In genomic region chr6:162099685-162100084, GRCh38 we compare ENCODE assay signal across 12 cellular contexts.
DNase-seq lines count a peak whose midpoint lies in the region; ATAC-seq and TF ChIP-seq lines count a peak whose summit lies in the region.
"Had no signal": no experiment of that assay in that cellular context is flagged by ENCODE, and none has a peak within 500 bp of the region (broad histone marks: within the 10 kb centered on the region; RNA-seq: fewer than 3 reads in every experiment).

No MANE protein-coding gene starts in this region.

- no peak overlapping the region for H3K4me3 Mint-ChIP-seq in progenitor cell of endocrine pancreas (ENCODE audit: low read depth)
- H3K4me3 Mint-ChIP-seq in CD4-positive, alpha-beta T cell = no peak overlapping the region
- H3K4me3 Mint-ChIP-seq: brain had no signal

- H3K9me3 ChIP-seq in CD4-positive, alpha-beta T cell (ENCODE audit: control insufficient read depth, low read length) = peaks cover 7% of the 10 kb centered on the region
- H3K9me3 ChIP-seq: SJCRH30 had no signal

- intact Hi-C loops in CD4-positive, alpha-beta T cell (cut with DNase I, micrococcal nuclease) = no loop called here

- H3K36me3 ChIP-seq in H7 (replicated peaks; ENCODE audit: control insufficient read depth, insufficient read depth, low read length) = no peaks in the 10 kb centered on the region
- H3K36me3 ChIP-seq: SJCRH30 had no signal

- peaks cover 3% of the 10 kb centered on the region for H3K9me3 Mint-ChIP-seq in progenitor cell of endocrine pancreas (ENCODE audit: low read depth)
- H3K9me3 Mint-ChIP-seq in CD4-positive, alpha-beta T cell = peaks cover 16% of the 10 kb centered on the region

- CTCF ChIA-PET in CD4-positive, alpha-beta T cell (lab: Charles Lee) = no interaction called here

- no peak overlapping the region for H3K27ac Mint-ChIP-seq in progenitor cell of endocrine pancreas
- H3K27ac Mint-ChIP-seq in CD4-positive, alpha-beta T cell = no peak overlapping the region

- no peak overlapping the region for H3K27ac ChIP-seq in CD4-positive, alpha-beta T cell (ENCODE audit: low read depth, low read length)
- H3K27ac ChIP-seq: 22Rv1, SJCRH30 had no signal

- peaks cover 7% of the 10 kb centered on the region for H3K27me3 Mint-ChIP-seq in progenitor cell of endocrine pancreas
- H3K27me3 Mint-ChIP-seq in CD4-positive, alpha-beta T cell = no peaks in the 10 kb centered on the region
- H3K27me3 Mint-ChIP-seq: brain had no signal

- no peaks in the 10 kb centered on the region for H3K36me3 Mint-ChIP-seq in progenitor cell of endocrine pancreas (ENCODE audit: insufficient read depth)
- H3K36me3 Mint-ChIP-seq in CD4-positive, alpha-beta T cell (ENCODE audit: low read depth) = peaks cover 23% of the 10 kb centered on the region
- H3K36me3 Mint-ChIP-seq: brain had no signal

- no peaks in the 10 kb centered on the region for H3K27me3 ChIP-seq in H7 (ENCODE audit: control insufficient read depth, insufficient read depth, low read length)
- no peaks in the 10 kb centered on the region for H3K27me3 ChIP-seq in CD4-positive, alpha-beta T cell (ENCODE audit: control insufficient read depth, insufficient read depth, low read length)

- H3K4me3 ChIP-seq in H7 (ENCODE audit: insufficient read depth, low read depth, low read length) = no peak overlapping the region
- H3K4me3 ChIP-seq: SJCRH30 had no signal

- H3K4me1 Mint-ChIP-seq in progenitor cell of endocrine pancreas (ENCODE audit: low read depth) = peaks cover 4% of the 10 kb centered on the region
- no peaks in the 10 kb centered on the region for H3K4me1 Mint-ChIP-seq in CD4-positive, alpha-beta T cell (ENCODE audit: low read depth)

- POLR2A ChIA-PET in CD4-positive, alpha-beta T cell (lab: Charles Lee) = no interaction called here

- no peak for ATAC-seq in CD4-positive, alpha-beta T cell (ENCODE audit: poor library complexity)
- ATAC-seq: left ventricle myocardium superior had no signal

- no peak for TF ChIP-seq CTCF in progenitor cell of endocrine pancreas (IDR thresholded peaks at IDR 0.05; ENCODE audit: unreplicated experiment)
- TF ChIP-seq CTCF in CD4-positive, alpha-beta T cell (IDR thresholded peaks at IDR 0.05) = no peak

- DNase-seq in DMS53 (lab: John Stamatoyannopoulos, UW) (peak; percentile 36), DMS53 treated with DMSO at 0.1 percent for 48 hours (lab: John Stamatoyannopoulos, UW; ENCODE audit: unreplicated experiment) (no peak), NCI-H460 (ENCODE audit: extremely low read depth, low read depth) (peak; percentile 93), fibroblast of gingiva (ENCODE audit: low read depth) (peak; percentile 95), H7 (no peak), progenitor cell of endocrine pancreas (ENCODE audit: low spot score, unreplicated experiment) (no peak)
- DNase-seq in stimulated activated CD4-positive, alpha-beta T cell treated with anti-CD3 and anti-CD28 coated beads, Interleukin-2, amount 100 ng/mL, for 24 hours = peak; percentile 27 to 52
- no peak for DNase-seq in CD4-positive, alpha-beta T cell
- DNase-seq: left ventricle myocardium superior had no signal

Comparison
In these comparisons a context has a peak if more than half of its experiments do, and no peak if none do; other contexts are left out.
1. DNase-seq: peak in DMS53 (single experiment), NCI-H460 (single experiment), fibroblast of gingiva (single experiment) and stimulated activated CD4-positive, alpha-beta T cell treated with anti-CD3 and anti-CD28 coated beads, Interleukin-2, amount 100 ng/mL, for 24 hours (2 of 2); none in DMS53 treated with DMSO at 0.1 percent for 48 hours (single experiment), H7 (single experiment), progenitor cell of endocrine pancreas (single experiment) and CD4-positive, alpha-beta T cell (0 of 10).